In genomic region chr16:81384006-81384405, GRCh38 we compare ENCODE assay signal across 1 cellular context.
TF ChIP-seq lines count a peak whose summit lies in the region.

No MANE protein-coding gene starts in this region.

TF ChIP-seq in GM23338, 12 proteins besides CTCF, POLR2A, EP300 and RAD21 (continued from another document):
- no peak for TF ChIP-seq REST (IDR thresholded peaks at IDR 0.05; ENCODE audit: unreplicated experiment)
- no peak for TF ChIP-seq ETS1 (IDR thresholded peaks at IDR 0.05)
- no peak for TF ChIP-seq NANOG (IDR thresholded peaks at IDR 0.05; ENCODE audit: borderline replicate concordance)
- no peak for TF ChIP-seq CREB1 (CRISPR knock-in tag; IDR thresholded peaks at IDR 0.05; ENCODE audit: low read depth)
